ENCODE assay signal across 1 cellular context in the genomic region with DNA sequence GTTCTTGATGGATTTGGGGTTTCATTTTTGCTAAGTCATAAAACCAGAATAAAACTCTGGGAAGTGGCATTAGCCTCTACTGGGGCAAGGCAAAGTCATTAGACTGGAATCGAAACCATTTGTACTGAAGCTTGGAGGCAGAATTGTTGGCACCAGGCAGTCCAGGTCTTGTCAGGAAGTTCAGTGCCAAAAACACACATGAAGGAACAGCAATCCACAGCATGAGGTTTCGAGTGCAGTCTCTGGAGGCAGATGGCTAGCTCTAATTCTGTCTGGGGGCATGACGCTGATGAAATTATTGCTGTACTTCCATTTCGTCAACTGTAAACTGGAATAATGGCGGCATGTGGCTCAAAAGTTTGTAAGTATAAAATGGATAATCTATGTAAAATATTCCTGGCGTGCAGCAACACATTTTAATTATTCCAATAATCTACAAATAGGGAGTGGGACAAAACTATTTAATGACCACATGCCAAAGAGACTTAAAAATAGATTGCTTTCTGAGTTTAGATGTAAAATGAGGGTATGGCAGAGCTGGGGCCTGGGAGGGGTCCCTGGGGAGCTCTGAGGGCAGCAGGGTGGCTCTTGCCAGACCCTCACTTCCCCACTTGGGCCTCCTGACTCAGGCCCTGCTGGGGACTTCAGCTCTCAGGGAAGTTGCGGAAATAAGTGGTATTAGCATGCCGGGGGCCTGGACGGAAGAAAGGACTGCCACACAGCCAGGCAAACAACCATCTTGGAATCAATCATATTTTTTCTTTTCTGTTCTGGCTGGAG.
TF ChIP-seq lines count a peak whose summit lies in the region.

No MANE protein-coding gene starts in this region.

TF ChIP-seq in HepG2, 621 proteins besides CTCF, POLR2A, EP300 and RAD21:
- TF ChIP-seq, protein P1, sequence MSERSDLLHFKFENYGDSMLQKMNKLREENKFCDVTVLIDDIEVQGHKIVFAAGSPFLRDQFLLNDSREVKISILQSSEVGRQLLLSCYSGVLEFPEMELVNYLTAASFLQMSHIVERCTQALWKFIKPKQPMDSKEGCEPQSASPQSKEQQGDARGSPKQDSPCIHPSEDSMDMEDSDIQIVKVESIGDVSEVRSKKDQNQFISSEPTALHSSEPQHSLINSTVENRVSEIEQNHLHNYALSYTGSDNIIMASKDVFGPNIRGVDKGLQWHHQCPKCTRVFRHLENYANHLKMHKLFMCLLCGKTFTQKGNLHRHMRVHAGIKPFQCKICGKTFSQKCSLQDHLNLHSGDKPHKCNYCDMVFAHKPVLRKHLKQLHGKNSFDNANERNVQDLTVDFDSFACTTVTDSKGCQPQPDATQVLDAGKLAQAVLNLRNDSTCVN (CRISPR knock-in tag; IDR thresholded peaks at IDR 0.05; ENCODE audit: borderline replicate concordance) = no peak
- TF ChIP-seq ELF1 (CRISPR knock-in tag; IDR thresholded peaks at IDR 0.05) (no peak), NKX3-1 (CRISPR knock-in tag; IDR thresholded peaks at IDR 0.05) (no peak), CHCHD3 (CRISPR knock-in tag; IDR thresholded peaks at IDR 0.05) (no peak), BRCA1 (CRISPR knock-in tag; IDR thresholded peaks at IDR 0.05) (no peak), SMAD3 (CRISPR knock-in tag; IDR thresholded peaks at IDR 0.05) (no peak), ZNF720 (CRISPR knock-in tag; IDR thresholded peaks at IDR 0.05) (no peak), ZNF607 (CRISPR knock-in tag; IDR thresholded peaks at IDR 0.05; ENCODE audit: borderline replicate concordance) (no peak), THYN1 (CRISPR knock-in tag; IDR thresholded peaks at IDR 0.05; ENCODE audit: borderline replicate concordance, low read depth) (no peak), KLF11 (CRISPR knock-in tag; IDR thresholded peaks at IDR 0.05) (no peak), SALL2 (CRISPR knock-in tag; IDR thresholded peaks at IDR 0.05) (no peak), SPEN (CRISPR knock-in tag; IDR thresholded peaks at IDR 0.05; ENCODE audit: low read depth) (no peak), FIP1L1 (IDR thresholded peaks at IDR 0.05; ENCODE audit: borderline replicate concordance, insufficient read depth, low read depth, low read length) (no peak), ZFP41 (CRISPR knock-in tag; IDR thresholded peaks at IDR 0.05; ENCODE audit: borderline replicate concordance) (no peak), ZFP90 (CRISPR knock-in tag; IDR thresholded peaks at IDR 0.05; ENCODE audit: borderline replicate concordance) (no peak)
- TF ChIP-seq, protein P2, sequence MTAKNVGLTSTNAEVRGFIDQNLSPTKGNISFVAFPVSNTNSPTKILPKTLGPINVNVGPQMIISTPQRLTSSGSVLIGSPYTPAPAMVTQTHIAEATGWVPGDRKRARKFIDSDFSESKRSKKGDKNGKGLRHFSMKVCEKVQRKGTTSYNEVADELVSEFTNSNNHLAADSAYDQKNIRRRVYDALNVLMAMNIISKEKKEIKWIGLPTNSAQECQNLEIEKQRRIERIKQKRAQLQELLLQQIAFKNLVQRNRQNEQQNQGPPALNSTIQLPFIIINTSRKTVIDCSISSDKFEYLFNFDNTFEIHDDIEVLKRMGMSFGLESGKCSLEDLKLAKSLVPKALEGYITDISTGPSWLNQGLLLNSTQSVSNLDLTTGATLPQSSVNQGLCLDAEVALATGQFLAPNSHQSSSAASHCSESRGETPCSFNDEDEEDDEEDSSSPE (CRISPR knock-in tag; IDR thresholded peaks at IDR 0.05) = no peak
- TF ChIP-seq, protein P3, sequence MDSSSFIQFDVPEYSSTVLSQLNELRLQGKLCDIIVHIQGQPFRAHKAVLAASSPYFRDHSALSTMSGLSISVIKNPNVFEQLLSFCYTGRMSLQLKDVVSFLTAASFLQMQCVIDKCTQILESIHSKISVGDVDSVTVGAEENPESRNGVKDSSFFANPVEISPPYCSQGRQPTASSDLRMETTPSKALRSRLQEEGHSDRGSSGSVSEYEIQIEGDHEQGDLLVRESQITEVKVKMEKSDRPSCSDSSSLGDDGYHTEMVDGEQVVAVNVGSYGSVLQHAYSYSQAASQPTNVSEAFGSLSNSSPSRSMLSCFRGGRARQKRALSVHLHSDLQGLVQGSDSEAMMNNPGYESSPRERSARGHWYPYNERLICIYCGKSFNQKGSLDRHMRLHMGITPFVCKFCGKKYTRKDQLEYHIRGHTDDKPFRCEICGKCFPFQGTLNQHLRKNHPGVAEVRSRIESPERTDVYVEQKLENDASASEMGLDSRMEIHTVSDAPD (CRISPR knock-in tag; IDR thresholded peaks at IDR 0.05) = no peak
- TF ChIP-seq, protein P4, sequence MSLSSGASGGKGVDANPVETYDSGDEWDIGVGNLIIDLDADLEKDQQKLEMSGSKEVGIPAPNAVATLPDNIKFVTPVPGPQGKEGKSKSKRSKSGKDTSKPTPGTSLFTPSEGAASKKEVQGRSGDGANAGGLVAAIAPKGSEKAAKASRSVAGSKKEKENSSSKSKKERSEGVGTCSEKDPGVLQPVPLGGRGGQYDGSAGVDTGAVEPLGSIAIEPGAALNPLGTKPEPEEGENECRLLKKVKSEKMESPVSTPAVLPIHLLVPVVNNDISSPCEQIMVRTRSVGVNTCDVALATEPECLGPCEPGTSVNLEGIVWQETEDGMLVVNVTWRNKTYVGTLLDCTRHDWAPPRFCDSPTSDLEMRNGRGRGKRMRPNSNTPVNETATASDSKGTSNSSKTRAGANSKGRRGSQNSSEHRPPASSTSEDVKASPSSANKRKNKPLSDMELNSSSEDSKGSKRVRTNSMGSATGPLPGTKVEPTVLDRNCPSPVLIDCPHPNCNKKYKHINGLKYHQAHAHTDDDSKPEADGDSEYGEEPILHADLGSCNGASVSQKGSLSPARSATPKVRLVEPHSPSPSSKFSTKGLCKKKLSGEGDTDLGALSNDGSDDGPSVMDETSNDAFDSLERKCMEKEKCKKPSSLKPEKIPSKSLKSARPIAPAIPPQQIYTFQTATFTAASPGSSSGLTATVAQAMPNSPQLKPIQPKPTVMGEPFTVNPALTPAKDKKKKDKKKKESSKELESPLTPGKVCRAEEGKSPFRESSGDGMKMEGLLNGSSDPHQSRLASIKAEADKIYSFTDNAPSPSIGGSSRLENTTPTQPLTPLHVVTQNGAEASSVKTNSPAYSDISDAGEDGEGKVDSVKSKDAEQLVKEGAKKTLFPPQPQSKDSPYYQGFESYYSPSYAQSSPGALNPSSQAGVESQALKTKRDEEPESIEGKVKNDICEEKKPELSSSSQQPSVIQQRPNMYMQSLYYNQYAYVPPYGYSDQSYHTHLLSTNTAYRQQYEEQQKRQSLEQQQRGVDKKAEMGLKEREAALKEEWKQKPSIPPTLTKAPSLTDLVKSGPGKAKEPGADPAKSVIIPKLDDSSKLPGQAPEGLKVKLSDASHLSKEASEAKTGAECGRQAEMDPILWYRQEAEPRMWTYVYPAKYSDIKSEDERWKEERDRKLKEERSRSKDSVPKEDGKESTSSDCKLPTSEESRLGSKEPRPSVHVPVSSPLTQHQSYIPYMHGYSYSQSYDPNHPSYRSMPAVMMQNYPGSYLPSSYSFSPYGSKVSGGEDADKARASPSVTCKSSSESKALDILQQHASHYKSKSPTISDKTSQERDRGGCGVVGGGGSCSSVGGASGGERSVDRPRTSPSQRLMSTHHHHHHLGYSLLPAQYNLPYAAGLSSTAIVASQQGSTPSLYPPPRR (CRISPR knock-in tag; IDR thresholded peaks at IDR 0.05; ENCODE audit: borderline replicate concordance) = no peak
- TF ChIP-seq, protein P5, sequence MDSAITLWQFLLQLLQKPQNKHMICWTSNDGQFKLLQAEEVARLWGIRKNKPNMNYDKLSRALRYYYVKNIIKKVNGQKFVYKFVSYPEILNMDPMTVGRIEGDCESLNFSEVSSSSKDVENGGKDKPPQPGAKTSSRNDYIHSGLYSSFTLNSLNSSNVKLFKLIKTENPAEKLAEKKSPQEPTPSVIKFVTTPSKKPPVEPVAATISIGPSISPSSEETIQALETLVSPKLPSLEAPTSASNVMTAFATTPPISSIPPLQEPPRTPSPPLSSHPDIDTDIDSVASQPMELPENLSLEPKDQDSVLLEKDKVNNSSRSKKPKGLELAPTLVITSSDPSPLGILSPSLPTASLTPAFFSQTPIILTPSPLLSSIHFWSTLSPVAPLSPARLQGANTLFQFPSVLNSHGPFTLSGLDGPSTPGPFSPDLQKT (CRISPR knock-in tag; IDR thresholded peaks at IDR 0.05; ENCODE audit: borderline replicate concordance) = no peak
